ENCODE assay signal across 8 cellular contexts in the genomic region with DNA sequence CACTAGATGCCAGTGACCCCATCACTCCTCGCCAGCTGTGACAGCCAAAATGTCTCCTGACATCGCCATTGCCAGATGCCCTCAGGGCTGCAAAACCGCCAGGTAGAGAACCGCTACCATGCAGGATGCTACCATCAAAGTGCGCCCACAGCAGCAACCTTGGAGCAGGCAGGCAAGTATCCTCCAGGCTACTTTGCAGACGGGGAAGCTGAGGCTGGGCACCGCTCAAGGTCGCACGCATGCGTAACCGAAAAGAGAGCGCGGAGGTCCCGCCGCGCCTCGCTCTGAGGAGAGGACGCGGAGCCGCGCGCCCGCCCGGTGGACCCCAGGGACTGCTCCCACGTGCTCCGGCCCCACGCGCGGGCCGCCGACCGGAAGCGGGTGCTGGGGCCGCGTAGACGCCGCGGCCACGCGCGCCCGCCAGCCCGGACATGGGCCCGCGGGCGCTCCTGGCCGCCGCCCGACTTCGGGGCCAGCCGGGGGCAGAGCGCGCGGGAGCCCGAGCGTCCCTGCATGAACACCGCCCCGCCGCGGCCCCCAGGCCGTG. TPM values are rescaled to one million over a fixed set of nuclear protein-coding genes. Genes with fewer than 3 reads are reported as not detected.
DNase-seq lines count a peak whose midpoint lies in the region; ATAC-seq and TF ChIP-seq lines count a peak whose summit lies in the region.

A gene with protein sequence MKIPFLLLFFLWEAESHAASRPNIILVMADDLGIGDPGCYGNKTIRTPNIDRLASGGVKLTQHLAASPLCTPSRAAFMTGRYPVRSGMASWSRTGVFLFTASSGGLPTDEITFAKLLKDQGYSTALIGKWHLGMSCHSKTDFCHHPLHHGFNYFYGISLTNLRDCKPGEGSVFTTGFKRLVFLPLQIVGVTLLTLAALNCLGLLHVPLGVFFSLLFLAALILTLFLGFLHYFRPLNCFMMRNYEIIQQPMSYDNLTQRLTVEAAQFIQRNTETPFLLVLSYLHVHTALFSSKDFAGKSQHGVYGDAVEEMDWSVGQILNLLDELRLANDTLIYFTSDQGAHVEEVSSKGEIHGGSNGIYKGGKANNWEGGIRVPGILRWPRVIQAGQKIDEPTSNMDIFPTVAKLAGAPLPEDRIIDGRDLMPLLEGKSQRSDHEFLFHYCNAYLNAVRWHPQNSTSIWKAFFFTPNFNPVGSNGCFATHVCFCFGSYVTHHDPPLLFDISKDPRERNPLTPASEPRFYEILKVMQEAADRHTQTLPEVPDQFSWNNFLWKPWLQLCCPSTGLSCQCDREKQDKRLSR (plus strand): TSS at position 282 of the 547 bp plus-strand sequence. CDS start 105,488 bp downstream, outside the sequence.

- TF ChIP-seq CTCF in omental fat pad (IDR thresholded peaks at IDR 0.05) = no peak
- no peak for TF ChIP-seq CTCF in upper lobe of left lung (IDR thresholded peaks at IDR 0.05)

- H3K27ac ChIP-seq in upper lobe of left lung = peak within 1 kb of the TSS; percentile 87 to 96 (median 91)

- H3K4me3 ChIP-seq in upper lobe of left lung = peak within 1 kb of the TSS; percentile 75 to 93 (median 88)

- no peaks in the 10 kb centered on the region for H3K9me3 ChIP-seq in upper lobe of left lung

- no peak for TF ChIP-seq POLR2A in upper lobe of left lung (IDR thresholded peaks at IDR 0.05)

- peak; percentile 49 for ATAC-seq in HG02798 (IDR thresholded peaks at IDR 0.05; ENCODE audit: poor library complexity, unreplicated experiment)
- ATAC-seq in omental fat pad (ENCODE audit: low FRiP score) = peak; percentile 69
- ATAC-seq in upper lobe of left lung (ENCODE audit: low FRiP score in 2 of 2) = peak; percentile 35 to 79

- no peaks in the 10 kb centered on the region for H3K27me3 ChIP-seq in upper lobe of left lung

- WGBS in upper lobe of left lung, 2 donors = 3% methylated on average over 9 of the region's 61 CpGs; no CpG with 5 or more reads in 1 of the 2 donors

- no peak for TF ChIP-seq EP300 in upper lobe of left lung (IDR thresholded peaks at IDR 0.05)

- peak; percentile 12 for DNase-seq in NCI-H1436 (lab: John Stamatoyannopoulos, UW)
- DNase-seq in NCI-H1436 treated with DMSO at 0.1 percent for 48 hours (lab: John Stamatoyannopoulos, UW) = no peak
- peak; percentile 51 for DNase-seq in NCI-H526 treated with DMSO at 0.1 percent for 48 hours (lab: John Stamatoyannopoulos, UW)
- DNase-seq in activated effector memory CD4-positive, alpha-beta T cell treated with anti-CD3 and anti-CD28 coated beads, Interleukin-2, amount 50 U/mL, for 16 hours = peak; percentile 77
- peak; percentile 31 for DNase-seq in globus pallidus (ENCODE audit: low spot score)
- peak; percentile 23 for DNase-seq in omental fat pad (ENCODE audit: low spot score)
- peak in 1 of 2 donors; percentile 37 for DNase-seq in upper lobe of left lung

- no peaks in the 10 kb centered on the region for H3K36me3 ChIP-seq in upper lobe of left lung

- H3K4me1 ChIP-seq in upper lobe of left lung = peaks cover 4 to 27% (median 21%) of the 10 kb centered on the region in 4 donors

RNA-seq across cellular contexts. Expression of the gene that starts here (rescaled TPM):
- 10 to 100 TPM in 3 of 4 donors, 1 to 10 TPM in 1; 8.6 to 23.9 (median 14.9) TPM for total RNA-seq in omental fat pad
- total RNA-seq in upper lobe of left lung = 10 to 100 TPM in 3 of 6 donors, 1 to 10 TPM in 3; 5.2 to 15.1 (median 9.6) TPM
